In genomic region chr17:79721993-79722671, GRCh38 we compare ENCODE assay signal across 1 cellular context.
TF ChIP-seq lines count a peak whose summit lies in the region.

No MANE protein-coding gene starts in this region.

TF ChIP-seq in WTC11, 78 proteins besides CTCF, POLR2A, EP300 and RAD21 (continued from another document):
- TF ChIP-seq, protein P1, sequence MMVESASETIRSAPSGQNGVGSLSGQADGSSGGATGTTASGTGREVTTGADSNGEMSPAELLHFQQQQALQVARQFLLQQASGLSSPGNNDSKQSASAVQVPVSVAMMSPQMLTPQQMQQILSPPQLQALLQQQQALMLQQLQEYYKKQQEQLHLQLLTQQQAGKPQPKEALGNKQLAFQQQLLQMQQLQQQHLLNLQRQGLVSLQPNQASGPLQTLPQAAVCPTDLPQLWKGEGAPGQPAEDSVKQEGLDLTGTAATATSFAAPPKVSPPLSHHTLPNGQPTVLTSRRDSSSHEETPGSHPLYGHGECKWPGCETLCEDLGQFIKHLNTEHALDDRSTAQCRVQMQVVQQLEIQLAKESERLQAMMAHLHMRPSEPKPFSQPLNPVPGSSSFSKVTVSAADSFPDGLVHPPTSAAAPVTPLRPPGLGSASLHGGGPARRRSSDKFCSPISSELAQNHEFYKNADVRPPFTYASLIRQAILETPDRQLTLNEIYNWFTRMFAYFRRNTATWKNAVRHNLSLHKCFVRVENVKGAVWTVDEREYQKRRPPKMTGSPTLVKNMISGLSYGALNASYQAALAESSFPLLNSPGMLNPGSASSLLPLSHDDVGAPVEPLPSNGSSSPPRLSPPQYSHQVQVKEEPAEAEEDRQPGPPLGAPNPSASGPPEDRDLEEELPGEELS (CRISPR knock-in tag; IDR thresholded peaks at IDR 0.05): no peak
- no peak for TF ChIP-seq E2F1 (CRISPR knock-in tag; IDR thresholded peaks at IDR 0.05)
- TF ChIP-seq MAX (CRISPR knock-in tag; IDR thresholded peaks at IDR 0.05): no peak
- no peak for TF ChIP-seq SP1 (CRISPR knock-in tag; conservative IDR thresholded peaks at IDR 0.05)
